In genomic region chr7:46208635-46209525, GRCh38 we compare ENCODE assay signal across 27 cellular contexts.
DNase-seq lines count a peak whose midpoint lies in the region; ATAC-seq, FAIRE-seq and TF ChIP-seq lines count a peak whose summit lies in the region.
"Had no signal": no experiment of that assay in that cellular context is flagged by ENCODE, and none has a peak within 500 bp of the region (broad histone marks: within the 10 kb centered on the region; RNA-seq: fewer than 3 reads in every experiment).

No MANE protein-coding gene starts in this region.

- H3K4me3 ChIP-seq in GM23338 (no peak overlapping the region), astrocyte (ENCODE audit: insufficient read depth, low read depth, low read length) (no peak overlapping the region), lower leg skin (ENCODE audit: low read depth, poor library complexity, severe bottlenecking) (no peak overlapping the region)
- H3K4me3 ChIP-seq: colonic mucosa, hepatocyte, transverse colon had no signal

- no peak for ATAC-seq in GM23338
- no peak for ATAC-seq in HG02798 (IDR thresholded peaks at IDR 0.05; ENCODE audit: poor library complexity, unreplicated experiment)
- ATAC-seq: activated T-helper 17 cell treated with anti-CD3 and anti-CD28 coated beads, Interleukin-2, amount 50 U/mL, for 72 hours; left colon had no signal

- TF ChIP-seq CTCF in GM23338 (conservative IDR thresholded peaks at IDR 0.05; ENCODE audit: low read depth in 2 of 2): no peak
- TF ChIP-seq CTCF in astrocyte (IDR thresholded peaks at IDR 0.05; ENCODE audit: insufficient read depth, low read depth, low read length): no peak
- TF ChIP-seq CTCF in mesothelial cell of epicardium (IDR thresholded peaks at IDR 0.05; ENCODE audit: unreplicated experiment): no peak
- TF ChIP-seq CTCF in lower leg skin (IDR thresholded peaks at IDR 0.05): no peak

- DNase-seq in GM23338 (ENCODE audit: low spot score) (no peak), astrocyte (ENCODE audit: low read depth) (no peak), mesothelial cell of epicardium (ENCODE audit: low spot score in 2 of 2, unreplicated experiment in 2 of 2) (no peak), urothelium cell line (ENCODE audit: low spot score) (no peak), lower leg skin (ENCODE audit: low spot score in 2 of 2) (no peak), NOMO-1 treated with DMSO at 0.1 percent for 48 hours (lab: John Stamatoyannopoulos, UW; ENCODE audit: unreplicated experiment) (no peak)
- DNase-seq: activated CD4-positive, alpha-beta memory T cell treated with anti-CD3 and anti-CD28 coated beads, Interleukin-2, amount 10 ng/mL, durations not matched to agents 7 days and 5 days; activated CD4-positive, alpha-beta T cell treated with anti-CD3 and anti-CD28 coated beads for 1 hour; amygdala; colonic mucosa; DMS79 treated with DMSO at 0.1 percent for 48 hours; left colon; NCI-H1436; NCI-H2107; NCI-H774; occipital lobe; RPMI8226; stimulated activated CD4-positive, alpha-beta T cell treated with anti-CD3 and anti-CD28 coated beads, Interleukin-2, amount 100 ng/mL, for 24 hours; transverse colon had no signal

- H3K27ac ChIP-seq in GM23338 (ENCODE audit: low read depth): no peak overlapping the region
- H3K27ac ChIP-seq in astrocyte (ENCODE audit: low read depth, low read length): no peak overlapping the region
- H3K27ac ChIP-seq: colonic mucosa, hepatocyte, transverse colon had no signal

- TF ChIP-seq POLR2A in lower leg skin (IDR thresholded peaks at IDR 0.05): no peak

- H3K79me2 ChIP-seq in GM23338 (replicated peaks; ENCODE audit: insufficient read depth) (no peaks in the 10 kb centered on the region), astrocyte (ENCODE audit: insufficient read depth, low read length) (no peaks in the 10 kb centered on the region)
- H3K79me2 ChIP-seq: hepatocyte had no signal

- H2AFZ ChIP-seq in GM23338: peak overlapping the region; percentile 56; the same call in 1 of the 2 replicates
- H2AFZ ChIP-seq in astrocyte (ENCODE audit: low read depth, low read length): no peak overlapping the region
- H2AFZ ChIP-seq: hepatocyte had no signal

- H3K9me2 ChIP-seq in GM23338 (ENCODE audit: insufficient read depth): 0 out of 2 replicates have a peak, but pooled peaks cover 3% of the 10 kb centered on the region

- no peaks in the 10 kb centered on the region; the same call in 2 of the 3 replicates for H3K36me3 Mint-ChIP-seq in GM23338 (ENCODE audit: low read depth)
- peaks cover 5% of the 10 kb centered on the region for H3K36me3 Mint-ChIP-seq in astrocyte (ENCODE audit: low read depth, unreplicated experiment)
- no peaks in the 10 kb centered on the region for H3K36me3 Mint-ChIP-seq in mesothelial cell of epicardium
- H3K36me3 Mint-ChIP-seq: activated naive CD4-positive, alpha-beta T cell treated with anti-CD3 and anti-CD28 coated beads, Interleukin-2, amount 50 U/mL, for 24 hours; CD14-positive monocyte; memory B cell had no signal

- H3K9me3 ChIP-seq in astrocyte (ENCODE audit: insufficient read depth, low read depth, low read length): no peaks in the 10 kb centered on the region
- H3K9me3 ChIP-seq: colonic mucosa, transverse colon had no signal

- H3K36me3 ChIP-seq in GM23338 (ENCODE audit: insufficient read depth) (no peaks in the 10 kb centered on the region), astrocyte (ENCODE audit: insufficient read depth, low read length) (no peaks in the 10 kb centered on the region)
- H3K36me3 ChIP-seq: colonic mucosa, transverse colon had no signal

- H3K27ac Mint-ChIP-seq in GM23338: no peak overlapping the region
- peak overlapping the region; percentile 88 for H3K27ac Mint-ChIP-seq in astrocyte (ENCODE audit: unreplicated experiment)
- peak overlapping the region; percentile 25 for H3K27ac Mint-ChIP-seq in mesothelial cell of epicardium
- H3K27ac Mint-ChIP-seq: activated CD4-positive, alpha-beta memory T cell treated with anti-CD3 and anti-CD28 coated beads, Interleukin-2, amount 10 ng/mL, durations not matched to agents 7 days and 5 days; activated naive CD4-positive, alpha-beta T cell treated with anti-CD3 and anti-CD28 coated beads, Interleukin-2, amount 50 U/mL, for 24 hours; activated T-helper 17 cell treated with anti-CD3 and anti-CD28 coated beads, Interleukin-2, amount 50 U/mL, for 72 hours; memory B cell had no signal

- H3K4me1 ChIP-seq in GM23338 (ENCODE audit: insufficient read depth) (no peaks in the 10 kb centered on the region), astrocyte (ENCODE audit: insufficient read depth, low read length) (no peaks in the 10 kb centered on the region)
- H3K4me1 ChIP-seq: colonic mucosa, transverse colon had no signal

- H3K4me3 Mint-ChIP-seq in GM23338 (no peak overlapping the region), astrocyte (ENCODE audit: unreplicated experiment) (no peak overlapping the region), mesothelial cell of epicardium (no peak overlapping the region)
- H3K4me3 Mint-ChIP-seq: activated CD4-positive, alpha-beta memory T cell treated with anti-CD3 and anti-CD28 coated beads, Interleukin-2, amount 10 ng/mL, durations not matched to agents 7 days and 5 days; activated naive CD4-positive, alpha-beta T cell treated with anti-CD3 and anti-CD28 coated beads, Interleukin-2, amount 50 U/mL, for 24 hours; activated T-helper 17 cell treated with anti-CD3 and anti-CD28 coated beads, Interleukin-2, amount 50 U/mL, for 72 hours; CD14-positive monocyte; memory B cell had no signal

- peaks cover 2% of the 10 kb centered on the region for H3K27me3 Mint-ChIP-seq in GM23338 (ENCODE audit: insufficient read depth, low read depth, poor library complexity)
- peaks cover 11% of the 10 kb centered on the region for H3K27me3 Mint-ChIP-seq in astrocyte (ENCODE audit: low read depth, unreplicated experiment)
- H3K27me3 Mint-ChIP-seq in mesothelial cell of epicardium (ENCODE audit: low read depth): no peaks in the 10 kb centered on the region
- H3K27me3 Mint-ChIP-seq: activated CD4-positive, alpha-beta memory T cell treated with anti-CD3 and anti-CD28 coated beads, Interleukin-2, amount 10 ng/mL, durations not matched to agents 7 days and 5 days; activated T-helper 17 cell treated with anti-CD3 and anti-CD28 coated beads, Interleukin-2, amount 50 U/mL, for 72 hours had no signal

- H4K20me1 ChIP-seq in GM23338 (replicated peaks; ENCODE audit: insufficient read depth) (no peaks in the 10 kb centered on the region), astrocyte (ENCODE audit: insufficient read depth, low read length) (no peaks in the 10 kb centered on the region)

- H3K27me3 ChIP-seq in GM23338 (ENCODE audit: insufficient read depth): no peaks in the 10 kb centered on the region
- no peaks in the 10 kb centered on the region for H3K27me3 ChIP-seq in astrocyte (ENCODE audit: insufficient read depth, low read length)
- H3K27me3 ChIP-seq: colonic mucosa, hepatocyte, transverse colon had no signal

- no peaks in the 10 kb centered on the region for H3F3A ChIP-seq in GM23338 (replicated peaks; ENCODE audit: low read depth)

- no peaks in the 10 kb centered on the region; the same call in 2 of the 3 replicates for H3K9me3 Mint-ChIP-seq in GM23338
- peaks cover 2% of the 10 kb centered on the region for H3K9me3 Mint-ChIP-seq in astrocyte (ENCODE audit: unreplicated experiment)
- no peaks in the 10 kb centered on the region for H3K9me3 Mint-ChIP-seq in mesothelial cell of epicardium
- H3K9me3 Mint-ChIP-seq: activated naive CD4-positive, alpha-beta T cell treated with anti-CD3 and anti-CD28 coated beads, Interleukin-2, amount 50 U/mL, for 24 hours had no signal

- no peak for FAIRE-seq in astrocyte (lab: Jason Lieb, UNC)
- FAIRE-seq in urothelium cell line (lab: Jason Lieb, UNC): peak; percentile 77
- FAIRE-seq: frontal cortex, TTC549 had no signal

- 82% methylated on average over 12 of the region's 12 CpGs for WGBS in lower leg skin, 2 donors

- H3K4me2 ChIP-seq in GM23338: no peak overlapping the region
- no peak overlapping the region for H3K4me2 ChIP-seq in astrocyte (ENCODE audit: low read length)
- H3K4me2 ChIP-seq: hepatocyte had no signal

- peaks cover 3% of the 10 kb centered on the region; the same call in 1 of the 3 replicates for H3K4me1 Mint-ChIP-seq in GM23338
- peaks cover 31% of the 10 kb centered on the region for H3K4me1 Mint-ChIP-seq in astrocyte (ENCODE audit: low read depth, unreplicated experiment)
- H3K4me1 Mint-ChIP-seq in mesothelial cell of epicardium: peaks cover 27% of the 10 kb centered on the region
- H3K4me1 Mint-ChIP-seq: activated naive CD4-positive, alpha-beta T cell treated with anti-CD3 and anti-CD28 coated beads, Interleukin-2, amount 50 U/mL, for 24 hours; activated T-helper 17 cell treated with anti-CD3 and anti-CD28 coated beads, Interleukin-2, amount 50 U/mL, for 72 hours; CD14-positive monocyte; memory B cell had no signal

- intact Hi-C loops in lower leg skin (cut with DNase I; ENCODE audit: low total_unique reads): no loop called here

- H3K9ac ChIP-seq in astrocyte (ENCODE audit: low read length): no peak overlapping the region

TF ChIP-seq in GM23338, 12 proteins besides CTCF, POLR2A, EP300 and RAD21:
- TF ChIP-seq ZNF331 (CRISPR knock-in tag; IDR thresholded peaks at IDR 0.05; ENCODE audit: low read depth) (no peak), POLR2AphosphoS5 (IDR thresholded peaks at IDR 0.05; ENCODE audit: low read depth) (no peak), EZH2 (IDR thresholded peaks at IDR 0.05; ENCODE audit: low read depth, unreplicated experiment) (no peak), STAT1 (IDR thresholded peaks at IDR 0.05; ENCODE audit: unreplicated experiment) (no peak)
